Comparison of ENCODE assay signal across 1 cellular context in genomic region chr22:37432708-37433054, GRCh38.
TF ChIP-seq lines count a peak whose summit lies in the region.

No MANE protein-coding gene starts in this region.

TF ChIP-seq in A549, 52 proteins besides CTCF, POLR2A, EP300 and RAD21 (continued from another document):
- TF ChIP-seq JUNB (IDR thresholded peaks at IDR 0.05), result no peak
- no peak for TF ChIP-seq POLR2AphosphoS2 (conservative IDR thresholded peaks at IDR 0.05; ENCODE audit: low read length)
- no peak for TF ChIP-seq EHF (CRISPR knock-in tag; IDR thresholded peaks at IDR 0.05)
- TF ChIP-seq NFE2L2 (conservative IDR thresholded peaks at IDR 0.05; ENCODE audit: low read length), result no peak
